In genomic region chr13:71625694-71626093, GRCh38 we compare ENCODE assay signal across 19 cellular contexts.
DNase-seq lines count a peak whose midpoint lies in the region; ATAC-seq, FAIRE-seq and TF ChIP-seq lines count a peak whose summit lies in the region.
"Had no signal": no experiment of that assay in that cellular context is flagged by ENCODE, and none has a peak within 500 bp of the region (broad histone marks: within the 10 kb centered on the region; RNA-seq: fewer than 3 reads in every experiment).

No MANE protein-coding gene starts in this region.

- no peak overlapping the region for H3K4me2 ChIP-seq in H9 (ENCODE audit: insufficient read depth, insufficient read length, low read length)

- no peak overlapping the region for H4K5ac ChIP-seq in H9 (ENCODE audit: insufficient read length, low read depth, low read length)

- H3K9me3 Mint-ChIP-seq in H9: no peaks in the 10 kb centered on the region
- H3K9me3 Mint-ChIP-seq in activated CD4-positive, alpha-beta T cell treated with anti-CD3 and anti-CD28 coated beads for 36 hours (ENCODE audit: low read depth): no peaks in the 10 kb centered on the region

- H3K4me1 Mint-ChIP-seq in H9: peaks cover 22 to 27% of the 10 kb centered on the region in 2 experiments
- H3K4me1 Mint-ChIP-seq in activated CD4-positive, alpha-beta T cell treated with anti-CD3 and anti-CD28 coated beads for 36 hours: no peaks in the 10 kb centered on the region

- DNase-seq in AG04450 (ENCODE audit: low read depth, low spot score): peak; percentile 59
- DNase-seq in NCI-H226: peak; percentile 28
- DNase-seq in dermis blood vessel endothelial cell: peak; percentile 89
- no peak for DNase-seq in H9
- DNase-seq in activated CD4-positive, alpha-beta T cell treated with anti-CD3 and anti-CD28 coated beads for 36 hours: no peak
- no peak for DNase-seq in foreskin melanocyte
- DNase-seq: activated gamma-delta T cell; hippocampal formation; MG63; NCI-H1694; NCI-H446; SHP77; stimulated activated CD4-positive, alpha-beta T cell treated with anti-CD3 and anti-CD28 coated beads, Interleukin-2, amount 100 ng/mL, for 24 hours; substantia nigra had no signal

- no peak overlapping the region for H3K18ac ChIP-seq in H9 (ENCODE audit: insufficient read length, low read depth, low read length)

- H2AFZ ChIP-seq in H9 (ENCODE audit: low read length): no peak overlapping the region

- H2BK20ac ChIP-seq in H9 (ENCODE audit: low read depth, low read length, poor library complexity, severe bottlenecking): no peak overlapping the region

- no peak overlapping the region for H2BK120ac ChIP-seq in H9 (ENCODE audit: low read depth, low read length, poor library complexity, severe bottlenecking)

- no peak overlapping the region for H4K8ac ChIP-seq in H9 (replicated peaks; ENCODE audit: insufficient read length, low read depth, low read length)

- CTCF ChIA-PET in AG04450 (lab: Charles Lee): interaction anchor here (0.7 kb wide), 1 partner anchor 11 kb away, joined by 3 read pairs; no protein-coding TSS in a partner anchor
- CTCF ChIA-PET in activated CD4-positive, alpha-beta T cell treated with anti-CD3 and anti-CD28 coated beads for 36 hours (lab: Charles Lee): no interaction called here

- H3K23me2 ChIP-seq in H9 (ENCODE audit: insufficient read length, low read depth, low read length, poor library complexity, severe bottlenecking): no peaks in the 10 kb centered on the region

- H3K4me3 Mint-ChIP-seq in H9: no peak overlapping the region
- no peak overlapping the region for H3K4me3 Mint-ChIP-seq in activated CD4-positive, alpha-beta T cell treated with anti-CD3 and anti-CD28 coated beads for 36 hours

- no peak overlapping the region for H2BK5ac ChIP-seq in H9 (ENCODE audit: insufficient read length, low read length)

- H3K9me3 ChIP-seq in AG04450 (ENCODE audit: control insufficient read depth, insufficient read depth, low read length) (no peaks in the 10 kb centered on the region), H9 (ENCODE audit: control insufficient read depth, low read depth, low read length) (no peaks in the 10 kb centered on the region)
- H3K9me3 ChIP-seq: MG63, neutrophil had no signal

- no peak overlapping the region for H3K9ac ChIP-seq in H9 (ENCODE audit: extremely low read depth, insufficient read length, low read length)

- H3K4me3 ChIP-seq in AG04450 (ENCODE audit: low read depth, low read length): no peak overlapping the region
- H3K4me3 ChIP-seq: MG63 had no signal

- H3K27ac ChIP-seq in AG04450 (ENCODE audit: low read depth, low read length): no peak overlapping the region
- H3K27ac ChIP-seq in H9 (ENCODE audit: insufficient read length, low read depth, low read length): no peak overlapping the region
- H3K27ac ChIP-seq: epithelial cell of prostate, neutrophil had no signal

- no peak overlapping the region for H3K23ac ChIP-seq in H9 (ENCODE audit: insufficient read length, low read depth, low read length)

- no peaks in the 10 kb centered on the region for H3K79me1 ChIP-seq in H9 (ENCODE audit: insufficient read depth, low read depth, low read length, poor library complexity, severe bottlenecking)

- no peak overlapping the region for H3T11ph ChIP-seq in H9 (ENCODE audit: low read length)

- no peaks in the 10 kb centered on the region for H4K20me1 ChIP-seq in H9 (ENCODE audit: control insufficient read depth, insufficient read depth, insufficient read length)

- ATAC-seq in activated CD4-positive, alpha-beta T cell treated with anti-CD3 and anti-CD28 coated beads for 36 hours: no peak
- no peak for ATAC-seq in GM21381 (IDR thresholded peaks at IDR 0.05; ENCODE audit: unreplicated experiment)
- ATAC-seq: sciatic nerve had no signal

- POLR2A ChIA-PET in AG04450 (lab: Yijun Ruan, JAX): interaction anchor here (1.0 kb wide), 1 partner anchor 13 kb away, joined by 3 read pairs; no protein-coding TSS in a partner anchor
- POLR2A ChIA-PET in activated CD4-positive, alpha-beta T cell treated with anti-CD3 and anti-CD28 coated beads for 36 hours (lab: Charles Lee): no interaction called here

- H3K36me3 Mint-ChIP-seq in H9 (ENCODE audit: insufficient read depth in 1 of 3, low read depth in 3 of 3): no peaks in the 10 kb centered on the region
- no peaks in the 10 kb centered on the region for H3K36me3 Mint-ChIP-seq in activated CD4-positive, alpha-beta T cell treated with anti-CD3 and anti-CD28 coated beads for 36 hours (ENCODE audit: low read depth)

- H3K14ac ChIP-seq in H9 (ENCODE audit: insufficient read depth, low read length): no peak overlapping the region

- H3K27me3 ChIP-seq in AG04450 (ENCODE audit: control insufficient read depth, insufficient read depth, low read length) (no peaks in the 10 kb centered on the region), H9 (ENCODE audit: insufficient read depth, low read length) (no peaks in the 10 kb centered on the region)
- H3K27me3 ChIP-seq: MG63, neutrophil had no signal

- no peaks in the 10 kb centered on the region for H3K79me2 ChIP-seq in H9 (ENCODE audit: insufficient read depth, low read length)

- H2BK12ac ChIP-seq in H9 (ENCODE audit: insufficient read length, low read depth, low read length): no peak overlapping the region

- no peak overlapping the region for H4K91ac ChIP-seq in H9 (ENCODE audit: insufficient read length, low read depth, low read length)

- H2BK15ac ChIP-seq in H9 (ENCODE audit: low read depth, low read length): no peak overlapping the region

- TF ChIP-seq CTCF in AG04450 (IDR thresholded peaks at IDR 0.05; ENCODE audit: low read depth, low read length) (no peak), H9 (conservative IDR thresholded peaks at IDR 0.05) (no peak)

- H3K4me1 ChIP-seq in H9 (ENCODE audit: insufficient read depth, low read length): no peaks in the 10 kb centered on the region; the same call in 1 of the 2 replicates

- H3K4ac ChIP-seq in H9 (ENCODE audit: low read depth, low read length): no peak overlapping the region

- no peaks in the 10 kb centered on the region for H3K27me3 Mint-ChIP-seq in H9 (ENCODE audit: low read depth)
- no peaks in the 10 kb centered on the region for H3K27me3 Mint-ChIP-seq in activated CD4-positive, alpha-beta T cell treated with anti-CD3 and anti-CD28 coated beads for 36 hours

- peak; percentile 92 for FAIRE-seq in islet of Langerhans (lab: Jason Lieb, UNC)

- intact Hi-C loops in activated CD4-positive, alpha-beta T cell treated with anti-CD3 and anti-CD28 coated beads for 36 hours (cut with DNase I, micrococcal nuclease): no loop called here

- H3K27ac Mint-ChIP-seq in H9: no peak overlapping the region
- no peak overlapping the region for H3K27ac Mint-ChIP-seq in activated CD4-positive, alpha-beta T cell treated with anti-CD3 and anti-CD28 coated beads for 36 hours

- no peak overlapping the region for H3K56ac ChIP-seq in H9 (ENCODE audit: insufficient read length, low read depth, low read length)

- H2AK5ac ChIP-seq in H9 (ENCODE audit: insufficient read length, low read length): no peak overlapping the region

Comparison
In these comparisons a context has a peak if more than half of its experiments do, and no peak if none do; other contexts are left out.
1. DNase-seq: peak in AG04450 (single experiment), NCI-H226 (single experiment) and dermis blood vessel endothelial cell (single experiment); none in H9 (single experiment), activated CD4-positive, alpha-beta T cell treated with anti-CD3 and anti-CD28 coated beads for 36 hours (single experiment) and foreskin melanocyte (single experiment).